In the genomic region with DNA sequence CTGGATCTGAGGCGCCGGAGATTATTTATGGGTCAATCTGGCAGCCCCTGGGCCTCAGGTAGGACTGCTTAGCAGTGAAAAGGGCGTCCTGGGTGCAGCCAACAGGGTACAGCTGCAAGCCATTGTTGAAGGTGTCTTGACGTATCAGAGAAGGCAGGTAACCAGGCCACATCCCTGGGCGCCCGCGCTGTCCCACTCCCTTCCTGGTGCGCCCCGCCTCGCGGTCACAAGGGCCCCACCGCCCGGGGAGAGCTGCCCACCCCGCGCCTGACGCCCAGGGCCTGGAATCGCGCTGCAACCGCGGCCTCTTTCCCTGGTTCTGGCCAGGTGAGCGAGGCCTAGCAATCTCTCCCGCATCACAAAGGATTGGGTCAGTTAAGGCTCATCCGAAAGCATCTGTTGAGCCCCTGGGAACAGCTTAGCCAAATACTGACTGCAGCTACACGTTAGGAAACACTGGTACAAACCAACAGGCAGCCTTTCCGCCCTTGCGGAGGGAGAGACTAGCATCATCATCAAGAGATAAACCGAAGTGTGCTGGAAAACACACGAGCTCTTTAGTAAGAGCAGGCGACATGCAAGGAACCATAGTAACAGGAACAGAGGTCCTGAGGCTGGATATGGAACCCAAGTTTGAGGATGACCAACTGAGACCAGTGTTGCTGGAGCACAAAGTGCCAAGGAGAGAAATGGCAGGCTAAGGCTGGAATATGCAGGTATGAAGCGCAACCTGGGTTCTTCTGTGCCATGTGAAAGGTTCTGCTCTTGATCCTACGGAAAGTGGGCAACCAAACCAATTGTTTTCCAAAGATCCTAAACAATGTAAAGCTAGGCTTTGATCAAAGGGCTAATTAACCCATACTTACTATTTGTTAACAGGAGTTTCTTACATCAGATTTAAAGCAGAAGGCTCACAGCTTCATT, we compare ENCODE assay signal across 1 cellular context.
TF ChIP-seq lines count a peak whose summit lies in the region.

No MANE protein-coding gene starts in this region.

TF ChIP-seq in GM12878, 131 proteins besides CTCF, POLR2A, EP300 and RAD21 (continued from another document):
- TF ChIP-seq, protein P1, sequence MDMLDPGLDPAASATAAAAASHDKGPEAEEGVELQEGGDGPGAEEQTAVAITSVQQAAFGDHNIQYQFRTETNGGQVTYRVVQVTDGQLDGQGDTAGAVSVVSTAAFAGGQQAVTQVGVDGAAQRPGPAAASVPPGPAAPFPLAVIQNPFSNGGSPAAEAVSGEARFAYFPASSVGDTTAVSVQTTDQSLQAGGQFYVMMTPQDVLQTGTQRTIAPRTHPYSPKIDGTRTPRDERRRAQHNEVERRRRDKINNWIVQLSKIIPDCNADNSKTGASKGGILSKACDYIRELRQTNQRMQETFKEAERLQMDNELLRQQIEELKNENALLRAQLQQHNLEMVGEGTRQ (IDR thresholded peaks at IDR 0.05; ENCODE audit: borderline replicate concordance, low read depth, low read length): no peak
- TF ChIP-seq POLR2AphosphoS5 (IDR thresholded peaks at IDR 0.05; ENCODE audit: low read length) (peak; percentile 29), SP1 (IDR thresholded peaks at IDR 0.05; ENCODE audit: low read depth, low read length) (no peak), YY1 (IDR thresholded peaks at IDR 0.05; ENCODE audit: low read depth, low read length) (no peak), SRF (IDR thresholded peaks at IDR 0.05; ENCODE audit: low read depth in 2 of 2, low read length in 2 of 2) (no peak), ZBED1 (IDR thresholded peaks at IDR 0.05; ENCODE audit: borderline replicate concordance) (peak; percentile 75), RCOR1 (conservative IDR thresholded peaks at IDR 0.05; ENCODE audit: low read depth, low read length) (no peak), PML (IDR thresholded peaks at IDR 0.05; ENCODE audit: low read length) (0 out of 2 replicates have a peak, but pooled peaks have one; percentile 4), CREM (IDR thresholded peaks at IDR 0.05; ENCODE audit: low read depth) (no peak), FOXM1 (IDR thresholded peaks at IDR 0.05; ENCODE audit: low read depth, low read length) (no peak; the same call in 1 of the 2 replicates), TCF12 (IDR thresholded peaks at IDR 0.05; ENCODE audit: low read depth, low read length) (no peak), SMAD5 (IDR thresholded peaks at IDR 0.05; ENCODE audit: low read depth) (peak; percentile 30; the same call in 1 of the 2 replicates), POU2F2 (IDR thresholded peaks at IDR 0.05; ENCODE audit: borderline replicate concordance, low read depth, low read length) (no peak), NR2C1 (IDR thresholded peaks at IDR 0.05) (no peak)
- TF ChIP-seq, protein P2, sequence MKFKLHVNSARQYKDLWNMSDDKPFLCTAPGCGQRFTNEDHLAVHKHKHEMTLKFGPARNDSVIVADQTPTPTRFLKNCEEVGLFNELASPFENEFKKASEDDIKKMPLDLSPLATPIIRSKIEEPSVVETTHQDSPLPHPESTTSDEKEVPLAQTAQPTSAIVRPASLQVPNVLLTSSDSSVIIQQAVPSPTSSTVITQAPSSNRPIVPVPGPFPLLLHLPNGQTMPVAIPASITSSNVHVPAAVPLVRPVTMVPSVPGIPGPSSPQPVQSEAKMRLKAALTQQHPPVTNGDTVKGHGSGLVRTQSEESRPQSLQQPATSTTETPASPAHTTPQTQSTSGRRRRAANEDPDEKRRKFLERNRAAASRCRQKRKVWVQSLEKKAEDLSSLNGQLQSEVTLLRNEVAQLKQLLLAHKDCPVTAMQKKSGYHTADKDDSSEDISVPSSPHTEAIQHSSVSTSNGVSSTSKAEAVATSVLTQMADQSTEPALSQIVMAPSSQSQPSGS (IDR thresholded peaks at IDR 0.05; ENCODE audit: low read length): peak; percentile 34; the same call in 1 of the 2 replicates
